ENCODE assay signal across 13 cellular contexts in the genomic region with DNA sequence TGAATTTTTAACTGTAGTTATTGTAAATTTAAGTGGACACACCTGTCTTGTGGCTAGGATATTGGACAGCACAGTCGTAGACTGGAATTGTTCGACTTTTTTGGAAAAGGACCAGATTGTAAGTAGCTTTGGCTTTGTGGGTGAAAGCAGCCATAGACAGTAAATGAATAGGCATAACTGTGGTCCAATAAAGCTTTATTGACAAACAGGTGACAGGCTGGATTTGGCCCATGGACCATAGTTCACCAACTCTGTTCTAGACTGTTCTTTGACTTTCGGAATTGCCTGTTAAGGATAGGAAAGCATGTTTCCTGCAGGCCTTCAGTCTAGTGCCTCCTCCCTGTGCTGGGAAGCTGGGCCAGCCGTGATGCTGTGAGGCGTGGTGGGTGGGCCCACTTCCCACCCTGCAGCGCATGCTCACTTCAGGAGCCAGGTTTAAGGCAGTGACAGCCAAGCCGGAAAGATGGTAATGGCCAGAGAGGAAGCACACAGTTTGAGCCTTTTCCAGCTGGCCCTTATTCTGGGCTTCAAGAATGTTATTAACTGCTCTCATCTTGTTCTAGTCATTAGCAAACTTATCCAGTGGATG. TPM values are rescaled to one million over a fixed set of nuclear protein-coding genes. Genes with fewer than 3 reads are reported as not detected.
DNase-seq lines count a peak whose midpoint lies in the region; ATAC-seq and TF ChIP-seq lines count a peak whose summit lies in the region.
"Had no signal": no experiment of that assay in that cellular context is flagged by ENCODE, and none has a peak within 500 bp of the region (broad histone marks: within the 10 kb centered on the region; RNA-seq: fewer than 3 reads in every experiment).

No MANE protein-coding gene starts in this region.

- no peaks in the 10 kb centered on the region for H3K9me3 ChIP-seq in colonic mucosa
- H3K9me3 ChIP-seq in muscle layer of duodenum (ENCODE audit: control insufficient read depth in 1 of 2, low read length in 2 of 2): no peaks in the 10 kb centered on the region
- H3K9me3 ChIP-seq in vagina: no peaks in the 10 kb centered on the region

- no peaks in the 10 kb centered on the region for H3K27me3 ChIP-seq in colonic mucosa
- no peaks in the 10 kb centered on the region for H3K27me3 ChIP-seq in muscle layer of duodenum (ENCODE audit: low read depth, low read length)
- H3K27me3 ChIP-seq in vagina: no peaks in the 10 kb centered on the region

- H3K36me3 ChIP-seq in colonic mucosa (no peaks in the 10 kb centered on the region), muscle layer of duodenum (ENCODE audit: control insufficient read depth in 1 of 2, insufficient read depth in 2 of 2, low read length in 2 of 2) (peaks cover 0 to 10% of the 10 kb centered on the region in 2 donors), vagina (no peaks in the 10 kb centered on the region)

- TF ChIP-seq POLR2A in vagina (IDR thresholded peaks at IDR 0.05): no peak

- H3K27ac ChIP-seq in colonic mucosa (peak overlapping the region; percentile 60), muscle layer of duodenum (ENCODE audit: low read length) (peak overlapping the region; percentile 73), vagina (peak overlapping the region; percentile 99)

- DNase-seq in stimulated activated naive CD4-positive, alpha-beta T cell treated with Interleukin-2 at 50 U/mL for 16 hours (lab: John Stamatoyannopoulos, UW): peak; percentile 10
- no peak for DNase-seq in stimulated activated naive CD4-positive, alpha-beta T cell (lab: John Stamatoyannopoulos, UW)
- peak; percentile 40 for DNase-seq in colonic mucosa
- no peak for DNase-seq in vagina (ENCODE audit: extremely low spot score in 2 of 2)
- no peak for DNase-seq in amygdala (lab: John Stamatoyannopoulos, UW)
- no peak for DNase-seq in SW480 (ENCODE audit: low spot score)
- DNase-seq: activated CD4-positive, alpha-beta T cell treated with anti-CD3 and anti-CD28 coated beads, Interleukin-2, amount 50 U/mL, for 4 hours; NCI-H1092; OCI-M1; stimulated activated CD4-positive, alpha-beta T cell treated with anti-CD3 and anti-CD28 coated beads, Interleukin-4, amount 100 ng/mL, for 4 hours had no signal

- H3K9ac ChIP-seq in colonic mucosa (ENCODE audit: low read depth in 2 of 2, low read length in 2 of 2): peak overlapping the region in 1 of 2 donors; percentile 73

- H3K4me1 ChIP-seq in colonic mucosa (peaks cover 17% of the 10 kb centered on the region), muscle layer of duodenum (ENCODE audit: control insufficient read depth in 1 of 2, insufficient read depth in 2 of 2, low read length in 2 of 2) (peaks cover 17 to 42% of the 10 kb centered on the region in 2 donors), vagina (peaks cover 70% of the 10 kb centered on the region)

- H3K4me3 ChIP-seq in colonic mucosa (no peak overlapping the region), muscle layer of duodenum (ENCODE audit: low read depth in 1 of 2, low read length in 2 of 2) (peak overlapping the region in 1 of 2 donors; percentile 36), vagina (no peak overlapping the region)

- no peak for TF ChIP-seq CTCF in colonic mucosa (IDR thresholded peaks at IDR 0.05)
- TF ChIP-seq CTCF in vagina (IDR thresholded peaks at IDR 0.05): no peak

- intact Hi-C loops in colonic mucosa (cut with DNase I) (no loop called here), vagina (cut with DNase I) (no loop called here)

- ATAC-seq in GM19395 (IDR thresholded peaks at IDR 0.05; ENCODE audit: unreplicated experiment): no peak
- ATAC-seq: left lobe of liver had no signal

RNA-seq across cellular contexts. Expression of a gene that starts 51.8 kb away (rescaled TPM):
- 100 to 1,000 TPM; 146 to 153 TPM for total RNA-seq in colonic mucosa
- total RNA-seq in vagina: 88.1 TPM

Comparison
In these comparisons a context has a peak if more than half of its experiments do, and no peak if none do; other contexts are left out.
1. DNase-seq: peak in stimulated activated naive CD4-positive, alpha-beta T cell treated with Interleukin-2 at 50 U/mL for 16 hours (single experiment) and colonic mucosa (single experiment); none in stimulated activated naive CD4-positive, alpha-beta T cell (0 of 6), vagina (0 of 2), amygdala (0 of 56) and SW480 (single experiment).
2. Peak in every context shown above with its lines, with median percentiles within 50 percentile points of each other: H3K27ac ChIP-seq.